Comparison of ENCODE assay signal across 1 cellular context in genomic region chr14:22538671-22539228, GRCh38.
TF ChIP-seq lines count a peak whose summit lies in the region.

No MANE protein-coding gene starts in this region.

TF ChIP-seq in A549, 52 proteins besides CTCF, POLR2A, EP300 and RAD21 (continued from another document):
- TF ChIP-seq HMGXB4 (CRISPR knock-in tag; IDR thresholded peaks at IDR 0.05; ENCODE audit: borderline replicate concordance): no peak
- no peak for TF ChIP-seq JUN (IDR thresholded peaks at IDR 0.05)
- no peak for TF ChIP-seq CEBPB (IDR thresholded peaks at IDR 0.05)
- no peak for TF ChIP-seq ZC3H11A (IDR thresholded peaks at IDR 0.05)
- no peak for TF ChIP-seq NPAS2 (CRISPR knock-in tag; IDR thresholded peaks at IDR 0.05; ENCODE audit: borderline replicate concordance)
- TF ChIP-seq SMC3 (IDR thresholded peaks at IDR 0.05): no peak
- no peak for TF ChIP-seq RNF2 (IDR thresholded peaks at IDR 0.05; ENCODE audit: borderline replicate concordance, low read depth)
- no peak for TF ChIP-seq PHF8 (IDR thresholded peaks at IDR 0.05; ENCODE audit: borderline replicate concordance, low read depth)
- TF ChIP-seq MYC (IDR thresholded peaks at IDR 0.05; ENCODE audit: borderline replicate concordance, low read length): no peak
- TF ChIP-seq NR3C1 (IDR thresholded peaks at IDR 0.05): no peak
- TF ChIP-seq SREBF2 (IDR thresholded peaks at IDR 0.05): no peak
- no peak for TF ChIP-seq REST (IDR thresholded peaks at IDR 0.05)
- no peak for TF ChIP-seq FOSB (CRISPR knock-in tag; IDR thresholded peaks at IDR 0.05)
- no peak for TF ChIP-seq CBX2 (IDR thresholded peaks at IDR 0.05; ENCODE audit: borderline replicate concordance, low read depth)
- no peak for TF ChIP-seq RFX5 (IDR thresholded peaks at IDR 0.05)
